1 cellular context compared by ENCODE assay signal in genomic region chr5:138696501-138696900, GRCh38.
TF ChIP-seq lines count a peak whose summit lies in the region.

No MANE protein-coding gene starts in this region.

TF ChIP-seq in GM23338, 12 proteins besides CTCF, POLR2A, EP300 and RAD21:
- TF ChIP-seq REST (IDR thresholded peaks at IDR 0.05; ENCODE audit: unreplicated experiment) (no peak), NANOG (IDR thresholded peaks at IDR 0.05; ENCODE audit: borderline replicate concordance) (no peak), ZNF462 (CRISPR knock-in tag; IDR thresholded peaks at IDR 0.05) (no peak), POLR2AphosphoS5 (IDR thresholded peaks at IDR 0.05; ENCODE audit: low read depth) (no peak), ZNF331 (CRISPR knock-in tag; IDR thresholded peaks at IDR 0.05; ENCODE audit: low read depth) (no peak), EZH2 (IDR thresholded peaks at IDR 0.05; ENCODE audit: low read depth, unreplicated experiment) (no peak), ETS1 (IDR thresholded peaks at IDR 0.05) (no peak), CREB1 (CRISPR knock-in tag; IDR thresholded peaks at IDR 0.05; ENCODE audit: low read depth) (no peak), ZNF114 (CRISPR knock-in tag; IDR thresholded peaks at IDR 0.05) (no peak), STAT1 (IDR thresholded peaks at IDR 0.05; ENCODE audit: unreplicated experiment) (no peak), EZH2phosphoT487 (IDR thresholded peaks at IDR 0.05; ENCODE audit: unreplicated experiment) (no peak), JUNB (IDR thresholded peaks at IDR 0.05; ENCODE audit: unreplicated experiment) (no peak)
